ENCODE assay signal across 12 cellular contexts in genomic region chr17:77381731-77382130, GRCh38.
DNase-seq lines count a peak whose midpoint lies in the region; TF ChIP-seq lines count a peak whose summit lies in the region.
"Had no signal": no experiment of that assay in that cellular context is flagged by ENCODE, and none has a peak within 500 bp of the region (broad histone marks: within the 10 kb centered on the region; RNA-seq: fewer than 3 reads in every experiment).

No MANE protein-coding gene starts in this region.

- H3K4me1 Mint-ChIP-seq in CD8-positive, alpha-beta memory T cell, result peaks cover 86 to 98% (median 91%) of the 10 kb centered on the region in 3 donors
- H3K4me1 Mint-ChIP-seq in activated naive CD8-positive, alpha-beta T cell treated with anti-CD3 and anti-CD28 coated beads for 36 hours, result peaks cover 80% of the 10 kb centered on the region
- peaks cover 90% of the 10 kb centered on the region for H3K4me1 Mint-ChIP-seq in osteocyte (ENCODE audit: unreplicated experiment)

- peak overlapping the region; percentile 82 to 96 (median 90) for H3K27ac Mint-ChIP-seq in CD8-positive, alpha-beta memory T cell
- H3K27ac Mint-ChIP-seq in activated naive CD8-positive, alpha-beta T cell treated with anti-CD3 and anti-CD28 coated beads for 36 hours, result peak overlapping the region; percentile 20
- H3K27ac Mint-ChIP-seq in osteocyte (ENCODE audit: unreplicated experiment), result peak overlapping the region; percentile 72

- H3K36me3 ChIP-seq in BLaER1, result peaks cover 27% of the 10 kb centered on the region
- no peaks in the 10 kb centered on the region for H3K36me3 ChIP-seq in CD8-positive, alpha-beta memory T cell (ENCODE audit: insufficient read depth, low read length)

- peak overlapping the region; percentile 53 to 91 (median 78) for H3K4me3 Mint-ChIP-seq in CD8-positive, alpha-beta memory T cell
- peak overlapping the region; percentile 51 for H3K4me3 Mint-ChIP-seq in activated naive CD8-positive, alpha-beta T cell treated with anti-CD3 and anti-CD28 coated beads for 36 hours
- H3K4me3 Mint-ChIP-seq in osteocyte (ENCODE audit: unreplicated experiment), result no peak overlapping the region

- no peak for TF ChIP-seq CTCF in osteocyte (IDR thresholded peaks at IDR 0.05)

- CTCF ChIA-PET in CD8-positive, alpha-beta memory T cell (lab: Charles Lee), result interaction anchor here (0.6 to 3.6 kb wide), 17 partner anchors 9 to 425 kb away, joined by 3 to 27 read pairs (median 5); no protein-coding TSS in a partner anchor

- peaks cover 0 to 22% (median 0%) of the 10 kb centered on the region in 3 donors for H3K36me3 Mint-ChIP-seq in CD8-positive, alpha-beta memory T cell
- no peaks in the 10 kb centered on the region for H3K36me3 Mint-ChIP-seq in activated naive CD8-positive, alpha-beta T cell treated with anti-CD3 and anti-CD28 coated beads for 36 hours
- H3K36me3 Mint-ChIP-seq in osteocyte (ENCODE audit: unreplicated experiment), result no peaks in the 10 kb centered on the region

- H3K4me3 ChIP-seq in BLaER1, result peak overlapping the region; percentile 42; the same call in 1 of the 2 replicates
- no peak overlapping the region for H3K4me3 ChIP-seq in CD8-positive, alpha-beta memory T cell (ENCODE audit: low read length)
- H3K4me3 ChIP-seq: coronary artery had no signal

- no peaks in the 10 kb centered on the region for H3K27me3 Mint-ChIP-seq in CD8-positive, alpha-beta memory T cell
- no peaks in the 10 kb centered on the region for H3K27me3 Mint-ChIP-seq in activated naive CD8-positive, alpha-beta T cell treated with anti-CD3 and anti-CD28 coated beads for 36 hours
- no peaks in the 10 kb centered on the region for H3K27me3 Mint-ChIP-seq in osteocyte (ENCODE audit: unreplicated experiment)

- H3K9ac ChIP-seq in BLaER1, result peak overlapping the region; percentile 61; the same call in 1 of the 2 replicates

- peak overlapping the region; percentile 96 for H3K4me2 ChIP-seq in BLaER1

- H3K9me3 ChIP-seq in BLaER1, result no peaks in the 10 kb centered on the region
- no peaks in the 10 kb centered on the region for H3K9me3 ChIP-seq in CD8-positive, alpha-beta memory T cell (ENCODE audit: low read length)

- H3K27ac ChIP-seq in BLaER1, result peak overlapping the region; percentile 63
- H3K27ac ChIP-seq in CD8-positive, alpha-beta memory T cell (ENCODE audit: low read depth, low read length), result no peak overlapping the region

- no peaks in the 10 kb centered on the region for H3K27me3 ChIP-seq in BLaER1
- H3K27me3 ChIP-seq in CD8-positive, alpha-beta memory T cell (ENCODE audit: insufficient read depth, low read length, poor library complexity, severe bottlenecking), result no peaks in the 10 kb centered on the region

- POLR2A ChIA-PET in CD8-positive, alpha-beta memory T cell (lab: Charles Lee), result interaction anchor here (0.7 to 1.9 kb wide), 5 partner anchors 9 to 64 kb away, joined by 3 to 15 read pairs (median 7); no protein-coding TSS in a partner anchor

- peaks cover 100% of the 10 kb centered on the region for H3K4me1 ChIP-seq in BLaER1
- H3K4me1 ChIP-seq in CD8-positive, alpha-beta memory T cell (ENCODE audit: insufficient read depth, low read length), result peaks cover 98% of the 10 kb centered on the region

- no peak for DNase-seq in CD8-positive, alpha-beta memory T cell
- DNase-seq in activated naive CD8-positive, alpha-beta T cell treated with anti-CD3 and anti-CD28 coated beads for 36 hours, result no peak
- DNase-seq in osteocyte (ENCODE audit: extremely low spot score, unreplicated experiment), result no peak
- DNase-seq in DMS 273 (lab: John Stamatoyannopoulos, UW; ENCODE audit: unreplicated experiment), result no peak
- DNase-seq in medulla oblongata (ENCODE audit: extremely low spot score), result no peak
- no peak for DNase-seq in ureter (ENCODE audit: low spot score)
- DNase-seq: activated CD4-positive, CD25-positive, alpha-beta regulatory T cell; DMS 273 treated with DMSO at 0.1 percent for 48 hours; NCI-H524 treated with DMSO at 0.1 percent for 48 hours; SHP77 treated with DMSO at 0.1 percent for 48 hours had no signal

- H4K20me1 ChIP-seq in BLaER1, result peaks cover 97% of the 10 kb centered on the region

- no peaks in the 10 kb centered on the region for H3K9me3 Mint-ChIP-seq in CD8-positive, alpha-beta memory T cell
- H3K9me3 Mint-ChIP-seq in activated naive CD8-positive, alpha-beta T cell treated with anti-CD3 and anti-CD28 coated beads for 36 hours, result no peaks in the 10 kb centered on the region
- H3K9me3 Mint-ChIP-seq in osteocyte (ENCODE audit: unreplicated experiment), result no peaks in the 10 kb centered on the region

Comparison
In these comparisons a context has a peak if more than half of its experiments do, and no peak if none do; other contexts are left out.
1. H3K27ac Mint-ChIP-seq: peak in every context shown above with its lines; median percentile 90 in CD8-positive, alpha-beta memory T cell; 72 in osteocyte; 20 in activated naive CD8-positive, alpha-beta T cell treated with anti-CD3 and anti-CD28 coated beads for 36 hours.